In the genomic region with DNA sequence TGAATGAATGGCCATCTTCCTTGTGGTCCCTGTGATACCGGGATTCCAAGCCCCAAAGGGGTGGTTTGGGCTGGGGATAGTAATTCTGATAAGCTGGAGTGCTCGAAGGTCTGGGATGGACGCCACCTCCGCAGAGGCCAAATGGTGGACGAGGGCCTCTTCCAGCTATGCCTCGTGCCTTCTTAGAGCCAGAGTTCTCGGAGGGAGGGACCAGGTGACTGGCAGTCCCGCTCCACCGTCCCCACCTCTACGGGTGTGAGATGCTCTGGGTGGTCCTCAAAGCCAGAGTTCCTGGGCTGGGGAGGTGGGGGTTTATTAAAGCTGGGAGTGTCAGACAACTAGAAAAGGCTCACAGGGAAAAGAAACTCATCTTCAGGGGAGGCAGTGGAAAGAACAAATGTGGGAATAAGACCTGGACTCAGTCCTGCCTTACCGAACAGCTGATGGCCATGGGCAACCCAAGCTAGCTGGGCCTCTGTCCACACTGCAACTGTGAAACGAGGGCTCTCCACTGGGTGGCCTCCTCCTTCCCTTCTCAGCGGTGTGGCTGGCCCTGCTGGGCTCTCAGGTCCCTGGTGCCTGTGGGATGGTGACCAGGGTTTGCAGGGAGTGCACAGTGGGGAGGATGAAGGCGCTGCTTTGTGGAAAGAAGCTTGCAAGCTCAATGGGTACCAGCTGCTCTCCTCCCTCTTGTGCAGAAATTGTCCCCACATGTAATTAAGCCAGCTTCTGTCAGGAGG, we compare ENCODE assay signal across 31 cellular contexts.
DNase-seq lines count a peak whose midpoint lies in the region; ATAC-seq and TF ChIP-seq lines count a peak whose summit lies in the region.
"Had no signal": no experiment of that assay in that cellular context is flagged by ENCODE, and none has a peak within 500 bp of the region (broad histone marks: within the 10 kb centered on the region; RNA-seq: fewer than 3 reads in every experiment).

No MANE protein-coding gene starts in this region.

- DNase-seq in cardiac muscle cell (ENCODE audit: low read depth in 1 of 2, low spot score in 1 of 2) (no peak), right cardiac atrium (no peak), brain microvascular endothelial cell (no peak), myocyte (ENCODE audit: low read depth) (peak; percentile 35), NCI-H2029 treated with DMSO at 0.1 percent for 48 hours (lab: John Stamatoyannopoulos, UW) (no peak), CD14-positive monocyte (ENCODE audit: low spot score) (no peak), cortex of kidney (lab: John Stamatoyannopoulos, UW) (no peak)
- DNase-seq: activated CD4-positive, alpha-beta T cell treated with anti-CD3 and anti-CD28 coated beads for 36 hours; activated CD8-positive, alpha-beta T cell treated with anti-CD3 and anti-CD28 coated beads, Interleukin-2, amount 10 ng/mL, durations not matched to agents 7 days and 5 days; activated effector memory CD4-positive, alpha-beta T cell treated with anti-CD3 and anti-CD28 coated beads, Interleukin-2, amount 50 U/mL, for 16 hours; activated naive CD8-positive, alpha-beta T cell treated with anti-CD3 and anti-CD28 coated beads, Interleukin-2, amount 10 ng/mL, durations not matched to agents 7 days and 5 days; activated T-cell treated with anti-CD3 and anti-CD28 coated beads for 4 hours; aorta; CD4-positive, alpha-beta memory T cell; islet precursor cell; MV-4-11; naive thymus-derived CD4-positive, alpha-beta T cell; NCI-H146; NCI-H2107; NCI-H345; NCI-H748 treated with DMSO at 0.1 percent for 48 hours; nucleus accumbens; SHP77; stimulated activated naive CD8-positive, alpha-beta T cell treated with anti-CD3 and anti-CD28 coated beads, Interleukin-15, Interleukin-2, amounts not matched to agents 100 U/mL and 50 U/mL, for 24 hours; uterus had no signal

- ATAC-seq in right cardiac atrium: no peak
- ATAC-seq: activated CD4-positive, alpha-beta T cell treated with anti-CD3 and anti-CD28 coated beads for 36 hours; activated CD8-positive, alpha-beta T cell treated with anti-CD3 and anti-CD28 coated beads, Interleukin-2, amount 10 ng/mL, durations not matched to agents 7 days and 5 days; naive thymus-derived CD4-positive, alpha-beta T cell; Panc1; stimulated activated naive CD8-positive, alpha-beta T cell treated with anti-CD3 and anti-CD28 coated beads, Interleukin-15, Interleukin-2, amounts not matched to agents 100 U/mL and 50 U/mL, for 24 hours had no signal

- H3K9me3 Mint-ChIP-seq in CD14-positive monocyte: peaks cover 0 to under 1% (median 0%) of the 10 kb centered on the region in 7 donors
- H3K9me3 Mint-ChIP-seq: activated naive CD8-positive, alpha-beta T cell treated with anti-CD3 and anti-CD28 coated beads, Interleukin-2, amount 10 ng/mL, durations not matched to agents 7 days and 5 days; mesothelial cell of epicardium had no signal

- no peaks in the 10 kb centered on the region for H3K27me3 ChIP-seq in cardiac muscle cell
- H3K27me3 ChIP-seq in right cardiac atrium (ENCODE audit: control insufficient read depth, insufficient read depth): no peaks in the 10 kb centered on the region
- H3K27me3 ChIP-seq in brain microvascular endothelial cell (replicated peaks): no peaks in the 10 kb centered on the region
- H3K27me3 ChIP-seq: uterus had no signal

- 90% methylated on average over 14 of the region's 14 CpGs for WGBS in right cardiac atrium

- H3K4me3 Mint-ChIP-seq in CD14-positive monocyte: no peak overlapping the region
- H3K4me3 Mint-ChIP-seq: activated CD4-positive, alpha-beta T cell treated with anti-CD3 and anti-CD28 coated beads for 36 hours; activated CD8-positive, alpha-beta T cell treated with anti-CD3 and anti-CD28 coated beads, Interleukin-2, amount 10 ng/mL, durations not matched to agents 7 days and 5 days; activated naive CD8-positive, alpha-beta T cell treated with anti-CD3 and anti-CD28 coated beads, Interleukin-2, amount 10 ng/mL, durations not matched to agents 7 days and 5 days; CD4-positive, alpha-beta memory T cell; mesothelial cell of epicardium; naive thymus-derived CD4-positive, alpha-beta T cell had no signal

- H3K4me1 Mint-ChIP-seq in CD14-positive monocyte: peaks cover 24% of the 10 kb centered on the region

- H3K27ac Mint-ChIP-seq in CD14-positive monocyte: no peak overlapping the region
- H3K27ac Mint-ChIP-seq: activated CD4-positive, alpha-beta T cell treated with anti-CD3 and anti-CD28 coated beads for 36 hours had no signal

- H3K36me3 ChIP-seq in cardiac muscle cell: no peaks in the 10 kb centered on the region
- H3K36me3 ChIP-seq in brain microvascular endothelial cell (replicated peaks): no peaks in the 10 kb centered on the region
- H3K36me3 ChIP-seq: thoracic aorta, uterus had no signal

- H3K9me3 ChIP-seq in cardiac muscle cell (ENCODE audit: low read depth) (no peaks in the 10 kb centered on the region), right cardiac atrium (ENCODE audit: control insufficient read depth, low read length) (no peaks in the 10 kb centered on the region)
- H3K9me3 ChIP-seq: thoracic aorta, uterus had no signal

- peaks cover 3% of the 10 kb centered on the region for H3K4me1 ChIP-seq in cardiac muscle cell (ENCODE audit: low read depth)
- H3K4me1 ChIP-seq in right cardiac atrium (ENCODE audit: control insufficient read depth, insufficient read depth, low read length): peaks cover 28% of the 10 kb centered on the region

- H3K4me3 ChIP-seq in cardiac muscle cell (no peak overlapping the region), right cardiac atrium (ENCODE audit: low read length) (no peak overlapping the region), brain microvascular endothelial cell (ENCODE audit: low read depth, low read length) (no peak overlapping the region)
- H3K4me3 ChIP-seq: coronary artery, smooth muscle cell, thoracic aorta, uterus had no signal

- H3K36me3 Mint-ChIP-seq in CD14-positive monocyte: peaks cover 13 to 17% of the 10 kb centered on the region in 2 donors

- in situ Hi-C loops in brain microvascular endothelial cell (cut with HindIII; ENCODE audit: low pct_ligation_motif_present, low sequenced_read_pairs): no loop called here

- intact Hi-C loops in right cardiac atrium (cut with DNase I): loop anchor here in 3 of 4 donors (5.0 to 10.0 kb wide), 4 partner anchors 88 to 180 kb away; no protein-coding TSS in a partner anchor
- intact Hi-C loops in CD14-positive monocyte (cut with micrococcal nuclease): no loop called here

- H3K27ac ChIP-seq in cardiac muscle cell (no peak overlapping the region), right cardiac atrium (ENCODE audit: low read length) (no peak overlapping the region), brain microvascular endothelial cell (no peak overlapping the region), temporal lobe (ENCODE audit: low read depth, low read length) (peak overlapping the region; percentile 72)

- TF ChIP-seq CTCF in cardiac muscle cell (IDR thresholded peaks at IDR 0.05; ENCODE audit: low read depth, low read length): peak; percentile 5
- TF ChIP-seq CTCF in brain microvascular endothelial cell (IDR thresholded peaks at IDR 0.05; ENCODE audit: low read depth, low read length, missing control alignments): peak; percentile 12
- no peak for TF ChIP-seq CTCF in CD14-positive monocyte (IDR thresholded peaks at IDR 0.05)

- H3K27me3 Mint-ChIP-seq in CD14-positive monocyte (ENCODE audit: low read depth in 3 of 3): peaks cover 0 to 5% (median 2%) of the 10 kb centered on the region in 3 donors
- H3K27me3 Mint-ChIP-seq: activated CD4-positive, alpha-beta T cell treated with anti-CD3 and anti-CD28 coated beads for 36 hours; activated naive CD8-positive, alpha-beta T cell treated with anti-CD3 and anti-CD28 coated beads, Interleukin-2, amount 10 ng/mL, durations not matched to agents 7 days and 5 days; CD4-positive, alpha-beta memory T cell; naive thymus-derived CD4-positive, alpha-beta T cell had no signal

Comparison
In these comparisons a context has a peak if more than half of its experiments do, and no peak if none do; other contexts are left out.
1. intact Hi-C loops: an anchor here in right cardiac atrium (5.0 to 10.0 kb wide); none called in CD14-positive monocyte.